8 cellular contexts compared by ENCODE assay signal in the genomic region with DNA sequence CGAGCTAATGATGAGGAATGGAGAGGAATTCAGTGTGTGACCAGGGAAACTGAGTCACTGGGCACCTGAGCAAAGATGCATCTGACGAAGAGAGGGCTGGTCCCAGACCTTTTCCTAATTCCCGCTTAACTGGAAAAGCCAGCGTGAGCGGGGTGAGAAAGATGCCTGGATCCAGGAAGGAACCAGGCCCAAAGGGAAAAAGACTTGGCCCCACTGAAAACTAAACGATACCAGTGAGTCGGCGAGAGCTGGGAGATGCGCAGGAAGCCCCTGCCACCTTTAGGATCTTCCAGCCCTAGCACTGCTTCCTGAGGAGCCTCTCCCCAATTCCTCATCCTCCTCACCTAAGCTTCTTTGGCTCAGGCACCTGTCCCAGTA. TPM values are rescaled to one million over a fixed set of nuclear protein-coding genes. Genes with fewer than 3 reads are reported as not detected.
A peak's percentile ranks its signal among the peaks of the same experiment; 100 is the strongest.
DNase-seq lines count a peak whose midpoint lies in the region; ATAC-seq and TF ChIP-seq lines count a peak whose summit lies in the region.

No MANE protein-coding gene starts in this region.

- no peak overlapping the region for H3K18ac ChIP-seq in mesendoderm (ENCODE audit: low read length)

- H3K9ac ChIP-seq in mesendoderm (ENCODE audit: low read length), result peak overlapping the region; percentile 43

- DNase-seq in cardiac muscle cell (ENCODE audit: low read depth in 1 of 2, low spot score in 1 of 2) (no peak), left ventricle myocardium superior (no peak), mesendoderm (no peak), uterus (no peak), RKO (ENCODE audit: low spot score) (no peak), nucleus accumbens (lab: John Stamatoyannopoulos, UW) (no peak)
- no peak for DNase-seq in central memory CD8-positive, alpha-beta T cell (ENCODE audit: low spot score in 2 of 2)

- H4K8ac ChIP-seq in mesendoderm (ENCODE audit: low read depth, low read length), result no peak overlapping the region

- no peak overlapping the region for H2AK5ac ChIP-seq in mesendoderm (ENCODE audit: low read length)

- H3K23ac ChIP-seq in mesendoderm (ENCODE audit: low read length), result no peak overlapping the region

- H3K56ac ChIP-seq in mesendoderm (ENCODE audit: low read length), result peak overlapping the region; percentile 44

- no peaks in the 10 kb centered on the region for H3K79me2 ChIP-seq in mesendoderm (ENCODE audit: control insufficient read depth, insufficient read depth, low read length)

- peak overlapping the region; percentile 37 for H3K4me2 ChIP-seq in mesendoderm (ENCODE audit: low read length)

- H3K4me1 ChIP-seq in cardiac muscle cell (ENCODE audit: low read depth), result no peaks in the 10 kb centered on the region
- H3K4me1 ChIP-seq in mesendoderm (ENCODE audit: control insufficient read depth, low read depth, low read length), result peaks cover 2% of the 10 kb centered on the region
- no peaks in the 10 kb centered on the region for H3K4me1 ChIP-seq in uterus

- no peak overlapping the region for H4K5ac ChIP-seq in mesendoderm (ENCODE audit: low read length)

- H3K79me1 ChIP-seq in mesendoderm (ENCODE audit: low read length), result no peaks in the 10 kb centered on the region

- no peak overlapping the region for H3K27ac ChIP-seq in cardiac muscle cell
- no peak overlapping the region for H3K27ac ChIP-seq in mesendoderm (ENCODE audit: low read depth, low read length)
- peak overlapping the region; percentile 12 to 64 for H3K27ac ChIP-seq in uterus

- no peak for TF ChIP-seq POLR2A in uterus (IDR thresholded peaks at IDR 0.05)

- peak overlapping the region; percentile 89 for H3K4me3 Mint-ChIP-seq in central memory CD8-positive, alpha-beta T cell

- H2BK120ac ChIP-seq in mesendoderm (ENCODE audit: low read depth, low read length), result no peak overlapping the region

- no peak overlapping the region for H3K4ac ChIP-seq in mesendoderm (ENCODE audit: low read depth, low read length)

- no peaks in the 10 kb centered on the region for H3K9me3 Mint-ChIP-seq in central memory CD8-positive, alpha-beta T cell

- H3K27me3 ChIP-seq in cardiac muscle cell, result no peaks in the 10 kb centered on the region
- no peaks in the 10 kb centered on the region for H3K27me3 ChIP-seq in mesendoderm (ENCODE audit: insufficient read depth, low read length, poor library complexity)
- no peaks in the 10 kb centered on the region for H3K27me3 ChIP-seq in uterus

- H3K9me3 ChIP-seq in cardiac muscle cell (ENCODE audit: low read depth) (no peaks in the 10 kb centered on the region), uterus (no peaks in the 10 kb centered on the region)

- no peak overlapping the region for H2BK5ac ChIP-seq in mesendoderm (ENCODE audit: low read length)

- ATAC-seq in left ventricle myocardium superior (no peak), HG03354 (IDR thresholded peaks at IDR 0.05; ENCODE audit: poor library complexity, severe bottlenecking, unreplicated experiment) (no peak)
- no peak for ATAC-seq in central memory CD8-positive, alpha-beta T cell (replicated peaks; ENCODE audit: extremely low read depth, poor library complexity, severe bottlenecking)

- H3K36me3 Mint-ChIP-seq in central memory CD8-positive, alpha-beta T cell (ENCODE audit: insufficient read depth), result peaks cover 17% of the 10 kb centered on the region

- H2BK15ac ChIP-seq in mesendoderm (replicated peaks; ENCODE audit: low read depth), result no peak overlapping the region

- H3K36me3 ChIP-seq in cardiac muscle cell (no peaks in the 10 kb centered on the region), mesendoderm (ENCODE audit: control insufficient read depth, insufficient read depth, low read length) (peaks cover 2% of the 10 kb centered on the region), uterus (no peaks in the 10 kb centered on the region)

- no CpG with 5 or more reads among the region's 9 CpGs for WGBS in mesendoderm (ENCODE audit: extremely low coverage, insufficient coverage, low lambda C conversion rate)

- H3K4me3 ChIP-seq in cardiac muscle cell (peak overlapping the region; percentile 47), mesendoderm (ENCODE audit: low read length) (no peak overlapping the region), uterus (peak overlapping the region; percentile 57 to 72)

- no peak for TF ChIP-seq CTCF in cardiac muscle cell (IDR thresholded peaks at IDR 0.05; ENCODE audit: low read depth, low read length)
- TF ChIP-seq CTCF in uterus (IDR thresholded peaks at IDR 0.05), result no peak

- H3K27me3 Mint-ChIP-seq in central memory CD8-positive, alpha-beta T cell, result no peaks in the 10 kb centered on the region

- intact Hi-C loops in left ventricle myocardium superior (cut with micrococcal nuclease), result no loop called here
- intact Hi-C loops in uterus (cut with DNase I; ENCODE audit: low total_unique reads), result no loop called here

- H3K27ac Mint-ChIP-seq in central memory CD8-positive, alpha-beta T cell (ENCODE audit: low read depth), result peak overlapping the region; percentile 88

- peaks cover 50% of the 10 kb centered on the region for H3K4me1 Mint-ChIP-seq in central memory CD8-positive, alpha-beta T cell

RNA-seq across cellular contexts. Expression of a gene that starts 0.5 kb away (rescaled TPM):
- 9.8 and 24.9 TPM in 2 replicates for total RNA-seq in cardiac muscle cell
- polyA plus RNA-seq in cardiac muscle cell, result 7.8 and 13.0 TPM in 2 replicates
- total RNA-seq in left ventricle myocardium superior, result 3.7 TPM
- 7.9 TPM for polyA plus RNA-seq in mesendoderm (2013, experiment 1 of 2)
- 8.7 TPM for polyA plus RNA-seq in mesendoderm (2013, experiment 2 of 2)
- total RNA-seq in uterus, result 10 to 100 TPM in 2 of 4 donors, 1 to 10 TPM in 2; 2.4 to 27.2 (median 11.3) TPM

RNA-seq across cellular contexts. Expression of a gene that starts 14.9 kb away (rescaled TPM):
- total RNA-seq in cardiac muscle cell, result 1.8 and 3.6 TPM in 2 replicates
- 2.3 TPM in 1 of 2 replicates, not detected in the other for polyA plus RNA-seq in cardiac muscle cell
- 0.55 TPM for total RNA-seq in left ventricle myocardium superior
- 4.3 TPM for polyA plus RNA-seq in mesendoderm (2013, experiment 1 of 2)
- polyA plus RNA-seq in mesendoderm (2013, experiment 2 of 2), result 4.2 TPM
- 1 to 10 TPM in 1 of 4 donors, under 1 TPM in 1, not detected in 2; 0.35 to 1.7 TPM for total RNA-seq in uterus

RNA-seq across cellular contexts. Expression of a gene that starts 15.1 kb away (rescaled TPM):
- total RNA-seq in cardiac muscle cell (64.7 and 78.3 TPM in 2 replicates), left ventricle myocardium superior (28.9 TPM), uterus (10 to 100 TPM; 24.8 to 68.0 (median 46.0) TPM)
- 112 and 117 TPM in 2 replicates for polyA plus RNA-seq in cardiac muscle cell
- polyA plus RNA-seq in mesendoderm (2013, experiment 1 of 2), result 65.6 TPM
- polyA plus RNA-seq in mesendoderm (2013, experiment 2 of 2), result 64.3 TPM

RNA-seq across cellular contexts. Expression of a gene that starts 30.3 kb away (rescaled TPM):
- total RNA-seq in cardiac muscle cell (1.5 and 1.6 TPM in 2 replicates), left ventricle myocardium superior (13.2 TPM), uterus (10 to 100 TPM in 2 of 4 donors, 1 to 10 TPM in 2; 4.1 to 39.9 (median 12.5) TPM)
- polyA plus RNA-seq in cardiac muscle cell, result 0.59 and 1.4 TPM in 2 replicates
- polyA plus RNA-seq in mesendoderm (2013, experiment 1 of 2), result 8.7 TPM
- 8.7 TPM for polyA plus RNA-seq in mesendoderm (2013, experiment 2 of 2)

RNA-seq across cellular contexts. Expression of a gene that starts 32.9 kb away (rescaled TPM):
- total RNA-seq in cardiac muscle cell (17.1 and 24.4 TPM in 2 replicates), left ventricle myocardium superior (36.6 TPM), uterus (10 to 100 TPM; 27.7 to 69.4 (median 30.2) TPM)
- polyA plus RNA-seq in cardiac muscle cell, result 24.0 and 31.0 TPM in 2 replicates
- polyA plus RNA-seq in mesendoderm (2013, experiment 1 of 2), result 75.1 TPM
- polyA plus RNA-seq in mesendoderm (2013, experiment 2 of 2), result 72.9 TPM

Comparison
In these comparisons a context has a peak if more than half of its experiments do, and no peak if none do; other contexts are left out.
1. H3K27ac ChIP-seq: peak in uterus (2 of 2); none in cardiac muscle cell (single experiment) and mesendoderm (single experiment).